ENCODE assay signal across 17 cellular contexts in genomic region chr1:2596530-2597333, GRCh38. TPM values are rescaled to one million over a fixed set of nuclear protein-coding genes. Genes with fewer than 3 reads are reported as not detected.
DNase-seq lines count a peak whose midpoint lies in the region; TF ChIP-seq lines count a peak whose summit lies in the region.
"Had no signal": no experiment of that assay in that cellular context is flagged by ENCODE, and none has a peak within 500 bp of the region (broad histone marks: within the 10 kb centered on the region; RNA-seq: fewer than 3 reads in every experiment).

No MANE protein-coding gene starts in this region.

- peaks cover 5% of the 10 kb centered on the region for H3K4me1 ChIP-seq in OCI-LY7 (ENCODE audit: insufficient read depth, low read length, poor library complexity, severe bottlenecking)
- no peaks in the 10 kb centered on the region for H3K4me1 ChIP-seq in neuronal stem cell (ENCODE audit: control insufficient read depth in 2 of 2, insufficient read depth in 1 of 2, low read depth in 1 of 2, low read length in 2 of 2)
- no peaks in the 10 kb centered on the region for H3K4me1 ChIP-seq in uterus
- H3K4me1 ChIP-seq: colonic mucosa had no signal

- no peak overlapping the region for H2AFZ ChIP-seq in OCI-LY7 (ENCODE audit: low read length)
- no peak overlapping the region for H2AFZ ChIP-seq in neuronal stem cell (ENCODE audit: low read length)

- POLR2A ChIA-PET in OCI-LY7 (lab: Charles Lee), result no interaction called here

- no TSS peak for BruUV-seq in OCI-LY7 (replicated peaks; lab: Mats Ljungman, UMichigan)

- no peak overlapping the region for H4K8ac ChIP-seq in neuronal stem cell (ENCODE audit: low read depth, low read length)

- H2BK120ac ChIP-seq in neuronal stem cell (ENCODE audit: low read depth, low read length), result peak overlapping the region; percentile 31

- H3K9me3 ChIP-seq in OCI-LY7 (ENCODE audit: low read length), result no peaks in the 10 kb centered on the region
- peaks cover 0 to 3% of the 10 kb centered on the region in 2 donors for H3K9me3 ChIP-seq in neuronal stem cell (replicated peaks in 1 of 2; ENCODE audit: control insufficient read depth in 2 of 2, insufficient read depth in 1 of 2, low read depth in 1 of 2, low read length in 2 of 2)
- peaks cover 0 to 4% of the 10 kb centered on the region in 2 donors for H3K9me3 ChIP-seq in uterus
- H3K9me3 ChIP-seq: colonic mucosa had no signal

- H3K36me3 ChIP-seq in OCI-LY7 (ENCODE audit: insufficient read depth, low read length) (no peaks in the 10 kb centered on the region), neuronal stem cell (replicated peaks in 1 of 2; ENCODE audit: control insufficient read depth in 2 of 2, insufficient read depth in 2 of 2, low read length in 2 of 2) (no peaks in the 10 kb centered on the region), uterus (no peaks in the 10 kb centered on the region)
- H3K36me3 ChIP-seq: colonic mucosa, tibial artery had no signal

- intact Hi-C loops in OCI-LY7 (cut with micrococcal nuclease; ENCODE audit: unreplicated experiment) (no loop called here), uterus (cut with DNase I; ENCODE audit: low total_unique reads) (no loop called here)

- H3K23ac ChIP-seq in neuronal stem cell (ENCODE audit: low read depth, low read length, poor library complexity), result peak overlapping the region; percentile 80

- CTCF ChIA-PET in OCI-LY7 (lab: Charles Lee; ENCODE audit: unreplicated experiment), result no interaction called here

- no peaks in the 10 kb centered on the region for H3K9me2 ChIP-seq in OCI-LY7 (ENCODE audit: insufficient read depth, low read length)

- peak overlapping the region; percentile 41 for H2BK12ac ChIP-seq in neuronal stem cell (ENCODE audit: low read length)

- H3K4me3 ChIP-seq in OCI-LY7 (ENCODE audit: low read depth, low read length, poor library complexity, severe bottlenecking) (no peak overlapping the region), neuronal stem cell (ENCODE audit: low read length in 2 of 2) (no peak overlapping the region), uterus (no peak overlapping the region)
- H3K4me3 ChIP-seq: colonic mucosa, tibial artery had no signal

- no peak overlapping the region for H3K4me2 ChIP-seq in OCI-LY7 (ENCODE audit: low read length)
- no peak overlapping the region for H3K4me2 ChIP-seq in neuronal stem cell (ENCODE audit: insufficient read depth, low read length, poor library complexity, severe bottlenecking)

- H3K79me2 ChIP-seq in OCI-LY7 (ENCODE audit: insufficient read depth, low read depth, low read length), result no peaks in the 10 kb centered on the region

- no peak overlapping the region for H3K9ac ChIP-seq in neuronal stem cell (ENCODE audit: low read depth, low read length, poor library complexity)

- DNase-seq in NCI-H2107 treated with DMSO at 0.1 percent for 48 hours (lab: John Stamatoyannopoulos, UW; ENCODE audit: unreplicated experiment) (peak; percentile 11), NCI-H2107 (lab: John Stamatoyannopoulos, UW) (no peak), COLO668 (lab: John Stamatoyannopoulos, UW; ENCODE audit: unreplicated experiment) (peak; percentile 64), OCI-LY7 (ENCODE audit: low spot score) (peak; percentile 25), neuronal stem cell (ENCODE audit: low spot score) (no peak), uterus (no peak)
- no peak for DNase-seq in stimulated activated CD4-positive, alpha-beta T cell treated with anti-CD3 and anti-CD28 coated beads, Interleukin-4, amount 100 ng/mL, for 4 hours
- DNase-seq in activated CD4-positive, alpha-beta T cell treated with anti-CD3 and anti-CD28 coated beads, Interleukin-2, amount 50 U/mL, for 48 hours, result no peak
- DNase-seq: activated CD8-positive, alpha-beta T cell treated with anti-CD3 and anti-CD28 coated beads, Interleukin-2, amount 10 ng/mL, durations not matched to agents 7 days and 5 days; activated T-cell treated with anti-CD3 and anti-CD28 coated beads, Interleukin-2, amount 50 U/mL, for 48 hours; colonic mucosa; foreskin fibroblast; hippocampal formation had no signal

- H3K27ac ChIP-seq in OCI-LY7 (ENCODE audit: low read depth, low read length, poor library complexity, severe bottlenecking), result no peak overlapping the region
- no peak overlapping the region for H3K27ac ChIP-seq in neuronal stem cell (replicated peaks; ENCODE audit: low read length)
- no peak overlapping the region for H3K27ac ChIP-seq in uterus
- H3K27ac ChIP-seq: colonic mucosa, tibial artery had no signal

- H3K4ac ChIP-seq in neuronal stem cell (ENCODE audit: low read length), result no peak overlapping the region

- no peaks in the 10 kb centered on the region for H3K79me1 ChIP-seq in neuronal stem cell (ENCODE audit: low read depth, low read length)

- no CpG with 5 or more reads among the region's 28 CpGs for WGBS in neuronal stem cell (ENCODE audit: extremely low coverage in 2 of 2, insufficient read length in 2 of 2, insufficient replicate concordance in 1 of 2), 2 donors

- H4K20me1 ChIP-seq in OCI-LY7 (ENCODE audit: insufficient read depth, low read length), result no peaks in the 10 kb centered on the region

- no peak overlapping the region for H4K91ac ChIP-seq in neuronal stem cell (ENCODE audit: low read depth, low read length, poor library complexity)

- peak overlapping the region; percentile 75 for H2AK5ac ChIP-seq in neuronal stem cell (ENCODE audit: low read depth, low read length)

- TF ChIP-seq CTCF in OCI-LY7 (conservative IDR thresholded peaks at IDR 0.05; ENCODE audit: low read length), result no peak
- no peak for TF ChIP-seq CTCF in uterus (IDR thresholded peaks at IDR 0.05)

- peak overlapping the region; percentile 71 for H3K18ac ChIP-seq in neuronal stem cell (ENCODE audit: low read length)

- H3K27me3 ChIP-seq in neuronal stem cell (ENCODE audit: control insufficient read depth in 3 of 3, insufficient read depth in 3 of 3, low read depth in 1 of 3, low read length in 3 of 3), result peaks cover 0 to 31% (median 0%) of the 10 kb centered on the region in 3 experiments
- H3K27me3 ChIP-seq in uterus, result no peaks in the 10 kb centered on the region
- H3K27me3 ChIP-seq: colonic mucosa had no signal

- no peak for TF ChIP-seq POLR2A in uterus (IDR thresholded peaks at IDR 0.05)

- H2BK15ac ChIP-seq in neuronal stem cell (ENCODE audit: low read length), result peak overlapping the region; percentile 26

- H3K14ac ChIP-seq in neuronal stem cell (ENCODE audit: low read length), result peak overlapping the region; percentile 38

- peak overlapping the region; percentile 39 for H2BK5ac ChIP-seq in neuronal stem cell (ENCODE audit: low read length)

RNA-seq across cellular contexts. Expression of gene PRXL2B, which starts 10.2 kb away (rescaled TPM):
- 7.0 and 10.4 TPM in 2 replicates for total RNA-seq in OCI-LY7 (2014; rRNA removed; shearing (Covaris generic))
- total RNA-seq in OCI-LY7 (2022), result 4.8 and 5.2 TPM in 2 replicates
- 35.1 TPM for polyA plus RNA-seq in neuronal stem cell (2013, experiment 1 of 2)
- polyA plus RNA-seq in neuronal stem cell (2013, experiment 2 of 2), result 35.3 TPM
- total RNA-seq in uterus, result 10 to 100 TPM in 2 of 4 donors, 1 to 10 TPM in 1, under 1 TPM in 1; 0.51 to 20.5 (median 13.2) TPM

RNA-seq across cellular contexts. Expression of gene MMEL1, which starts 36.1 kb away (rescaled TPM):
- not detected in 2 replicates for total RNA-seq in OCI-LY7 (2014; rRNA removed; shearing (Covaris generic))
- total RNA-seq in OCI-LY7 (2022) (not detected in 2 replicates), uterus (1 to 10 TPM in 2 of 4 donors, not detected in 2; 2.6 to 4.8 TPM)
- 1.1 TPM for polyA plus RNA-seq in neuronal stem cell (2013, experiment 1 of 2)
- 1.4 TPM for polyA plus RNA-seq in neuronal stem cell (2013, experiment 2 of 2)
- total RNA-seq: A673, Daoy, kidney epithelial cell had no signal

RNA-seq across cellular contexts. Expression of gene TNFRSF14, which starts 40.6 kb away (rescaled TPM):
- 15.0 and 18.5 TPM in 2 replicates for total RNA-seq in OCI-LY7 (2014; rRNA removed; shearing (Covaris generic))
- 15.7 and 18.9 TPM in 2 replicates for total RNA-seq in OCI-LY7 (2022)
- polyA plus RNA-seq in neuronal stem cell (2013, experiment 1 of 2), result 1.1 TPM
- 1.3 TPM for polyA plus RNA-seq in neuronal stem cell (2013, experiment 2 of 2)
- 100 to 1,000 TPM in 1 of 4 donors, 10 to 100 TPM in 3; 17.5 to 102 (median 47.7) TPM for total RNA-seq in uterus

Comparison
In these comparisons a context has a peak if more than half of its experiments do, and no peak if none do; other contexts are left out.
1. DNase-seq: peak in NCI-H2107 treated with DMSO at 0.1 percent for 48 hours (single experiment), COLO668 (single experiment) and OCI-LY7 (single experiment); none in NCI-H2107 (single experiment), neuronal stem cell (single experiment), stimulated activated CD4-positive, alpha-beta T cell treated with anti-CD3 and anti-CD28 coated beads, Interleukin-4, amount 100 ng/mL, for 4 hours (0 of 2), uterus (0 of 2) and activated CD4-positive, alpha-beta T cell treated with anti-CD3 and anti-CD28 coated beads, Interleukin-2, amount 50 U/mL, for 48 hours (0 of 2).